ENCODE assay signal across 13 cellular contexts in genomic region chr1:50981741-50982140, GRCh38. TPM values are rescaled to one million over a fixed set of nuclear protein-coding genes. Genes with fewer than 3 reads are reported as not detected.
DNase-seq lines count a peak whose midpoint lies in the region; ATAC-seq, FAIRE-seq and TF ChIP-seq lines count a peak whose summit lies in the region.
"Had no signal": no experiment of that assay in that cellular context is flagged by ENCODE, and none has a peak within 500 bp of the region (broad histone marks: within the 10 kb centered on the region; RNA-seq: fewer than 3 reads in every experiment).

No MANE protein-coding gene starts in this region.

- peak; percentile 68 for FAIRE-seq in H54 (lab: Jason Lieb, UNC)

- in situ Hi-C loops in GM13977 (cut with MboI; ENCODE audit: low pct_unique_long_range_greater_than_20kb, low sequenced_read_pairs, unreplicated experiment): no loop called here

- intact Hi-C loops in dorsolateral prefrontal cortex (cut with DNase I): no loop called here

- H3K27ac ChIP-seq in dorsolateral prefrontal cortex: peak overlapping the region in 35 of 59 donors; percentile 1 to 96 (median 36)

- DNase-seq in A172 (ENCODE audit: low spot score) (peak; percentile 31), H54 (ENCODE audit: insufficient read length, low spot score) (no peak), NCI-H524 treated with DMSO at 0.1 percent for 48 hours (lab: John Stamatoyannopoulos, UW) (peak; percentile 73), dorsolateral prefrontal cortex (no peak), GM13977 (ENCODE audit: low spot score) (no peak), activated gamma-delta T cell treated with Interleukin-2 at 50 U/mL for 16 hours (no peak), OCI-M2 (lab: John Stamatoyannopoulos, UW; ENCODE audit: unreplicated experiment) (no peak)
- DNase-seq: activated effector memory CD4-positive, alpha-beta T cell treated with anti-CD3 and anti-CD28 coated beads, Interleukin-2, amount 50 U/mL, for 16 hours; C1 segment of cervical spinal cord; naive thymus-derived CD4-positive, alpha-beta T cell; stimulated activated naive CD8-positive, alpha-beta T cell treated with anti-CD3 and anti-CD28 coated beads, Interleukin-15, Interleukin-2, amounts not matched to agents 100 U/mL and 50 U/mL, for 24 hours had no signal

- H3K4me3 ChIP-seq in dorsolateral prefrontal cortex: peak overlapping the region in 26 of 59 donors; percentile 1 to 42 (median 16)

- peaks cover 0 to 7% (median 0%) of the 10 kb centered on the region in 45 donors for H3K27me3 ChIP-seq in dorsolateral prefrontal cortex

- no peak for TF ChIP-seq POLR2A in H54 (IDR thresholded peaks at IDR 0.05; ENCODE audit: low read depth, low read length)

- ATAC-seq in HG02938 (IDR thresholded peaks at IDR 0.05; ENCODE audit: unreplicated experiment): no peak
- ATAC-seq: naive thymus-derived CD4-positive, alpha-beta T cell; stimulated activated naive CD8-positive, alpha-beta T cell treated with anti-CD3 and anti-CD28 coated beads, Interleukin-15, Interleukin-2, amounts not matched to agents 100 U/mL and 50 U/mL, for 24 hours; WTC11 had no signal

- TF ChIP-seq CTCF in dorsolateral prefrontal cortex (IDR thresholded peaks at IDR 0.05 in 54 of 56, conservative IDR thresholded peaks at IDR 0.05 in 2 of 56; ENCODE audit: low read depth in 1 of 56, partially characterized antibody in 56 of 56) (no peak), GM13977 (IDR thresholded peaks at IDR 0.05; ENCODE audit: extremely low read depth, insufficient read depth, missing control alignments) (no peak)

RNA-seq across cellular contexts. Expression of gene CDKN2C, which starts 11.7 kb away (rescaled TPM):
- 65.5 and 89.0 TPM in 2 replicates for total RNA-seq in A172 (2014; rRNA removed; shearing (Covaris generic))
- 10 to 100 TPM in 59 of 120 experiments, 1 to 10 TPM in 61; 3.9 to 24.6 (median 9.9) TPM for total RNA-seq in dorsolateral prefrontal cortex
- total RNA-seq: WTC11 had no signal

RNA-seq across cellular contexts. Expression of gene FAF1, which starts 21.7 kb away (rescaled TPM):
- 98.8 and 99.1 TPM in 2 replicates for total RNA-seq in A172 (2014; rRNA removed; shearing (Covaris generic))
- 100 to 1,000 TPM in 1 of 120 experiments, 10 to 100 TPM in 119; 61.7 to 103 (median 81.7) TPM for total RNA-seq in dorsolateral prefrontal cortex

Comparison
In these comparisons a context has a peak if more than half of its experiments do, and no peak if none do; other contexts are left out.
1. DNase-seq: peak in A172 (single experiment) and NCI-H524 treated with DMSO at 0.1 percent for 48 hours (single experiment); none in H54 (single experiment), dorsolateral prefrontal cortex (0 of 10), GM13977 (single experiment), activated gamma-delta T cell treated with Interleukin-2 at 50 U/mL for 16 hours (single experiment) and OCI-M2 (single experiment).